33 cellular contexts compared by ENCODE assay signal in the genomic region with DNA sequence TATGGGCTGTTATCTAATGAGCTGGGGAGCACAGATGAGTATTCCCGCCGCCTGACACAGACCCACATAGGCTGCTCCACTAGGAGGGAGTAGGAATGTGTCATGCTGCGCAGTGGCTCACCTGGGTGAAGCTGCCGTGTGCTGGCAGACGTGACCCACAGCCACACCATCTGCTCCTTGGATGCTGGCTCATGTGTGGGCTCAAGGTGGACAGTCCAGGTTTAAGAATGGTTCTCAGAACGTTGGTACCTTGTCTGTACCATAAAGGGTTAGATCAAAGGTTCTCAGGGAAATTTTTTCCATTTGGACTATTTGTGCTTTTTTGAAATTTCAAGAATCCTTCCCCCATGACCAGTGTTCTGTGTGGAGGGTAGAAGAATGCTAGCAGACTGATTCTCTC.
"Had no signal": no experiment of that assay in that cellular context is flagged by ENCODE, and none has a peak within 500 bp of the region (broad histone marks: within the 10 kb centered on the region; RNA-seq: fewer than 3 reads in every experiment).

No MANE protein-coding gene starts in this region.

- H3K27me3 ChIP-seq: adrenal gland, body of pancreas, brain microvascular endothelial cell, breast epithelium had no signal

- H3K4me3 ChIP-seq: adrenal gland, body of pancreas, breast epithelium had no signal

- H3K27ac ChIP-seq: adrenal gland, body of pancreas, brain microvascular endothelial cell, breast epithelium, VCaP had no signal

- H3K9me3 ChIP-seq: adrenal gland, body of pancreas had no signal

- DNase-seq: activated CD4-positive, alpha-beta memory T cell treated with anti-CD3 and anti-CD28 coated beads, Interleukin-2, amount 10 ng/mL, durations not matched to agents 7 days and 5 days; activated CD4-positive, alpha-beta T cell treated with anti-CD3 and anti-CD28 coated beads for 1 hour; activated CD4-positive, alpha-beta T cell treated with anti-CD3 and anti-CD28 coated beads for 36 hours; activated CD4-positive, alpha-beta T cell treated with anti-CD3 and anti-CD28 coated beads for 48 hours; activated CD4-positive, alpha-beta T cell treated with anti-CD3 and anti-CD28 coated beads, Interleukin-2, amount 10 ng/mL, durations not matched to agents 7 days and 5 days; activated CD4-positive, alpha-beta T cell treated with anti-CD3 and anti-CD28 coated beads, Interleukin-2, amount 50 U/mL, for 48 hours; activated CD4-positive, CD25-positive, alpha-beta regulatory T cell; activated CD8-positive, alpha-beta memory T cell treated with anti-CD3 and anti-CD28 coated beads for 24 hours; activated CD8-positive, alpha-beta memory T cell treated with anti-CD3 and anti-CD28 coated beads, Interleukin-2, amount 10 ng/mL, durations not matched to agents 7 days and 5 days; activated CD8-positive, alpha-beta memory T cell treated with anti-CD3 and anti-CD28 coated beads, Interleukin-2, amount 50 U/mL, for 48 hours; activated CD8-positive, alpha-beta T cell treated with anti-CD3 and anti-CD28 coated beads, Interleukin-2, amount 10 ng/mL, durations not matched to agents 7 days and 5 days; activated effector memory CD4-positive, alpha-beta T cell treated with Interleukin-2 at 50 U/mL for 16 hours; activated gamma-delta T cell; activated naive CD4-positive, alpha-beta T cell treated with anti-CD3 and anti-CD28 coated beads, Interleukin-2, amount 10 ng/mL, durations not matched to agents 7 days and 5 days; activated naive CD4-positive, alpha-beta T cell treated with Interleukin-2 at 50 U/mL for 16 hours; activated naive CD8-positive, alpha-beta T cell treated with anti-CD3 and anti-CD28 coated beads for 36 hours; activated T-cell treated with anti-CD3 and anti-CD28 coated beads, Interleukin-2, amount 50 U/mL, for 24 hours; activated T-cell treated with anti-CD3 and anti-CD28 coated beads, Interleukin-2, amount 50 U/mL, for 48 hours; adrenal gland; amniotic stem cell; aorta; body of pancreas; brain microvascular endothelial cell; central memory CD4-positive, alpha-beta T cell; cerebellar nuclear complex; T-helper 1 cell; T-helper 2 cell; T-helper 9 cell had no signal

- H3K4me1 ChIP-seq: adrenal gland, body of pancreas, breast epithelium had no signal

- ATAC-seq: activated CD4-positive, alpha-beta T cell treated with anti-CD3 and anti-CD28 coated beads for 36 hours; activated CD4-positive, CD25-positive, alpha-beta regulatory T cell treated with anti-CD3 and anti-CD28 coated beads, Interleukin-2, amount 50 U/mL, for 24 hours; activated CD8-positive, alpha-beta memory T cell treated with anti-CD3 and anti-CD28 coated beads, Interleukin-2, amount 10 ng/mL, durations not matched to agents 7 days and 5 days; activated CD8-positive, alpha-beta T cell treated with anti-CD3 and anti-CD28 coated beads, Interleukin-2, amount 10 ng/mL, durations not matched to agents 7 days and 5 days; activated naive CD4-positive, alpha-beta T cell treated with anti-CD3 and anti-CD28 coated beads, Interleukin-2, amount 50 U/mL, for 72 hours; body of pancreas; WTC11 had no signal

- H3K36me3 ChIP-seq: adrenal gland, brain microvascular endothelial cell, breast epithelium had no signal
